8 cellular contexts compared by ENCODE assay signal in the genomic region with DNA sequence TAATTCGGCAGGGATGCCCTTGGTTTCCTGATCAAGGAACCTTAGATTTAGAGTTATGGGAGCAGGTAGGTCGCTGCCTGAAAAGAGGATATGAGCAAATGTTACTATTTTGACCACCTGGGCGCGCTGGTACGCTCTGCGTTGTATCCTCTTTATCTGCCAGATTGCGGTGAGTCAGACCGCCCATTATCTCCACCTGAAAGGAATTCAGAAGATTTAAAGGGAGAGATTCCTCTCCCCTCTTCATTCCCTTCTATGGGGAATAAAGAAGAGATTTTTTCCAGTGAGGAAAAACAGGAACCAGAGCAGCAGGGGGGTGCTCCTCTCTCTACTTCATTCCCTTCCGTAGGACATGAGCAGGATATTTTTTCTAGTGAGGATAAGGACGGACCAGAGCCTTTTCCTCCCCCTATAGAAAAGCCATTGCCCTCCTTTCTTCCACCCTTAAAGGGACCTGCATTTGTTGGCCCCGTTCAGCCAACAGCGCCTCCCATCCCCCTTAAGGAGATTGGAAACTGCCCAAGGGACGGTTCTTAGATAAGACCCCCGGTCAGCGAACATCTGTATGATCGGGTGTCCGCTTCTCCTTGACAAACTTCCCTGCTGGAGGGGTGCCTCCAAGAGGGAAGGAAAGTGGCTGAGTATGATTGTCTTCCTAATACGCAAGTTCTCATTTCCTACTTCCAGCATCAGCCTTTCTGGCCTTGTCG. TPM values are rescaled to one million over a fixed set of nuclear protein-coding genes. Genes with fewer than 3 reads are reported as not detected.
DNase-seq lines count a peak whose midpoint lies in the region; ATAC-seq, FAIRE-seq and TF ChIP-seq lines count a peak whose summit lies in the region.

No MANE protein-coding gene starts in this region.

- no peaks in the 10 kb centered on the region for H3K27me3 ChIP-seq in Loucy (ENCODE audit: insufficient read depth, low read length, poor library complexity, severe bottlenecking)
- H3K27me3 ChIP-seq in body of pancreas, result no peaks in the 10 kb centered on the region

- H3K4me1 ChIP-seq in Loucy (ENCODE audit: insufficient read depth, low read length, poor library complexity, severe bottlenecking) (no peaks in the 10 kb centered on the region), body of pancreas (peaks cover 7% of the 10 kb centered on the region)

- H2AFZ ChIP-seq in Loucy (ENCODE audit: low read length), result peak overlapping the region; percentile 93

- H3K9me3 ChIP-seq in Loucy (ENCODE audit: insufficient read depth, low read depth, low read length) (no peaks in the 10 kb centered on the region), body of pancreas (no peaks in the 10 kb centered on the region)

- WGBS in body of pancreas, 2 donors, result 33 to 38% methylated on average over 19 of the region's 19 CpGs

- peak overlapping the region; percentile 70 for H3K4me2 ChIP-seq in Loucy (ENCODE audit: low read depth, low read length, poor library complexity, severe bottlenecking)

- DNase-seq in body of pancreas (peak in 2 of 4 donors; percentile 23 to 26), left kidney (ENCODE audit: low read depth, low spot score) (peak; percentile 35), urothelium cell line (ENCODE audit: low spot score) (peak; percentile 26), GF-D8 (lab: John Stamatoyannopoulos, UW) (no peak), posterior vena cava (ENCODE audit: low spot score) (no peak)

- H3K4me3 ChIP-seq in Loucy (ENCODE audit: low read length, poor library complexity, severe bottlenecking) (peak overlapping the region; percentile 65), body of pancreas (no peak overlapping the region)

- no peak for TF ChIP-seq CTCF in Loucy (conservative IDR thresholded peaks at IDR 0.05; ENCODE audit: low read length)
- no peak for TF ChIP-seq CTCF in body of pancreas (IDR thresholded peaks at IDR 0.05)

- H3K27ac ChIP-seq in body of pancreas, result peak overlapping the region in 2 of 4 donors; percentile 13 to 24

- H3K36me3 ChIP-seq in Loucy (ENCODE audit: insufficient read depth, low read length), result no peaks in the 10 kb centered on the region
- H3K36me3 ChIP-seq in body of pancreas (replicated peaks in 1 of 2; ENCODE audit: insufficient read depth in 1 of 2, low read depth in 2 of 2), result no peaks in the 10 kb centered on the region

- no peak for TF ChIP-seq POLR2A in body of pancreas (IDR thresholded peaks at IDR 0.05)

- H4K20me1 ChIP-seq in Loucy (ENCODE audit: insufficient read depth, low read length, poor library complexity, severe bottlenecking), result no peaks in the 10 kb centered on the region

- peak overlapping the region; percentile 47 for H3K9ac ChIP-seq in Loucy (ENCODE audit: low read depth, low read length, poor library complexity, severe bottlenecking)

- intact Hi-C loops in body of pancreas (cut with DNase I) (loop anchor here (10.0 kb wide), 1 partner anchor 128 kb away; no protein-coding TSS in a partner anchor), posterior vena cava (cut with DNase I) (no loop called here)

- no peaks in the 10 kb centered on the region for H3K79me2 ChIP-seq in Loucy (ENCODE audit: insufficient read depth, low read length)

- no peak for FAIRE-seq in urothelium cell line (lab: Jason Lieb, UNC)

- ATAC-seq in GM19025 (IDR thresholded peaks at IDR 0.05; ENCODE audit: low read depth, unreplicated experiment), result peak; percentile 28
- peak; percentile 39 for ATAC-seq in body of pancreas
- ATAC-seq in HG03175 (IDR thresholded peaks at IDR 0.05; ENCODE audit: unreplicated experiment), result no peak

- no peaks in the 10 kb centered on the region for H3F3A ChIP-seq in Loucy (ENCODE audit: low read depth)

- H3K9me2 ChIP-seq in Loucy (replicated peaks; ENCODE audit: low read depth, low read length), result no peaks in the 10 kb centered on the region

RNA-seq across cellular contexts. Expression of a gene that starts 34.1 kb away (rescaled TPM):
- total RNA-seq in body of pancreas, result not detected
- total RNA-seq in posterior vena cava, result not detected

RNA-seq across cellular contexts. Expression of a gene that starts 44.0 kb away (rescaled TPM):
- total RNA-seq in body of pancreas (not detected), posterior vena cava (not detected)

Comparison
In these comparisons a context has a peak if more than half of its experiments do, and no peak if none do; other contexts are left out.
1. DNase-seq: peak in left kidney (single experiment) and urothelium cell line (single experiment); none in GF-D8 (single experiment) and posterior vena cava (single experiment).